15 cellular contexts compared by ENCODE assay signal in genomic region chr2:74204436-74204835, GRCh38. TPM values are rescaled to one million over a fixed set of nuclear protein-coding genes. Genes with fewer than 3 reads are reported as not detected.
DNase-seq lines count a peak whose midpoint lies in the region; ATAC-seq, FAIRE-seq and TF ChIP-seq lines count a peak whose summit lies in the region.
"Had no signal": no experiment of that assay in that cellular context is flagged by ENCODE, and none has a peak within 500 bp of the region (broad histone marks: within the 10 kb centered on the region; RNA-seq: fewer than 3 reads in every experiment).

No MANE protein-coding gene starts in this region.

- peaks cover 47% of the 10 kb centered on the region for H4K20me1 ChIP-seq in K562 (replicated peaks; ENCODE audit: control insufficient read depth, insufficient read depth, low read length)

- no peak for TF ChIP-seq EP300 in K562 (IDR thresholded peaks at IDR 0.05; ENCODE audit: low read length)

- H3K9ac ChIP-seq in K562 (ENCODE audit: insufficient read depth in 1 of 2, low read depth in 2 of 2, low read length in 2 of 2) (peak overlapping the region in 1 of 2 experiments; percentile 27; a peak in 1 of 4 replicates), skeletal muscle tissue (ENCODE audit: low read depth in 1 of 3, low read length in 3 of 3) (no peak overlapping the region)

- CTCF ChIA-PET in K562 (lab: Yijun Ruan, JAX; ENCODE audit: low intra/inter-chr PET ratio) = no interaction called here

- no peak overlapping the region for H3K27ac ChIP-seq in K562 (ENCODE audit: extremely low read depth, low read depth, low read length)
- H3K27ac ChIP-seq in skeletal muscle tissue (ENCODE audit: low read depth, low read length) = peak overlapping the region; percentile 41
- H3K27ac ChIP-seq: testis had no signal

- no TSS peak for BruUV-seq in K562 (replicated peaks; lab: Mats Ljungman, UMichigan)

- peak; percentile 2; the same call in 1 of the 3 replicates for ATAC-seq in K562
- ATAC-seq in HG02759 (IDR thresholded peaks at IDR 0.05; ENCODE audit: unreplicated experiment) = no peak
- no peak for ATAC-seq in left colon
- ATAC-seq: mucosa of descending colon had no signal

- H3K4me3 ChIP-seq in NB4 (ENCODE audit: low read depth, low read length) (peak overlapping the region; percentile 2), K562 (no peak overlapping the region), skeletal muscle tissue (ENCODE audit: low read length in 3 of 3) (no peak overlapping the region)
- H3K4me3 ChIP-seq: mucosa of descending colon, testis had no signal

- peaks cover 93% of the 10 kb centered on the region for H3K79me2 ChIP-seq in K562 (ENCODE audit: control insufficient read depth, insufficient read depth, low read length)

- TF ChIP-seq CTCF in NB4 (IDR thresholded peaks at IDR 0.05; ENCODE audit: low read depth, low read length) = no peak
- no peak for TF ChIP-seq CTCF in K562 (IDR thresholded peaks at IDR 0.05 in 2 of 3, conservative IDR thresholded peaks at IDR 0.05 in 1 of 3; ENCODE audit: insufficient read depth in 2 of 3, low read depth in 1 of 3, low read length in 3 of 3)

- DNase-seq in activated CD8-positive, alpha-beta memory T cell treated with anti-CD3 and anti-CD28 coated beads for 24 hours = peak; percentile 53
- no peak for DNase-seq in activated CD8-positive, alpha-beta memory T cell treated with anti-CD3 and anti-CD28 coated beads, Interleukin-2, amount 50 U/mL, for 4 hours
- DNase-seq in NB4 (ENCODE audit: low read depth) (no peak), K562 (ENCODE audit: extremely low read depth in 1 of 4, low spot score in 3 of 4) (no peak), urothelium cell line (ENCODE audit: low spot score) (no peak), left colon (no peak)
- DNase-seq: erythroblast; mucosa of descending colon; NCI-H2081; NK-92 treated with Interleukin-12 subunit alpha and Interleukin-12 subunit beta, amount 100 ng/mL, for 24 hours; retina; testis had no signal

- FAIRE-seq in K562 (lab: Jason Lieb, UNC) = no peak
- no peak for FAIRE-seq in urothelium cell line (lab: Jason Lieb, UNC)
- FAIRE-seq: bronchial epithelial cell had no signal

- H3K27me3 ChIP-seq in K562 (ENCODE audit: control insufficient read depth in 2 of 2, insufficient read depth in 2 of 2, low read length in 2 of 2) (no peaks in the 10 kb centered on the region), skeletal muscle tissue (ENCODE audit: control insufficient read depth in 3 of 3, insufficient read depth in 3 of 3, low read length in 3 of 3) (no peaks in the 10 kb centered on the region)
- H3K27me3 ChIP-seq: testis had no signal

- no peak overlapping the region for H2AFZ ChIP-seq in K562 (ENCODE audit: low read depth, low read length)

- in situ Hi-C loops in K562 (cut with MboI) = no loop called here

- no peak for TF ChIP-seq RAD21 in K562 (CRISPR knock-in tag; conservative IDR thresholded peaks at IDR 0.05 in 1 of 2, IDR thresholded peaks at IDR 0.05 in 1 of 2)

- H3K9me3 ChIP-seq in K562 (replicated peaks; ENCODE audit: control insufficient read depth, insufficient read depth, low read depth, low read length) (no peaks in the 10 kb centered on the region), skeletal muscle tissue (ENCODE audit: control insufficient read depth in 3 of 3, low read length in 3 of 3) (no peaks in the 10 kb centered on the region)
- H3K9me3 ChIP-seq: mucosa of descending colon, testis had no signal

- POLR2A ChIA-PET in K562 (lab: Yijun Ruan, JAX) = interaction anchor here (0.7 to 5.9 kb wide), 6 partner anchors 12 to 61 kb away, joined by 3 to 62 read pairs (median 3); no protein-coding TSS in a partner anchor

- TF ChIP-seq POLR2A in NB4 (IDR thresholded peaks at IDR 0.05; ENCODE audit: extremely low read depth, insufficient read length) = no peak
- 0 out of 2 replicates have a peak, but pooled peaks have one; percentile 21 for TF ChIP-seq POLR2A in K562 (conservative IDR thresholded peaks at IDR 0.05)

- no peak overlapping the region for H3K4me2 ChIP-seq in K562 (ENCODE audit: insufficient read depth, low read length)

- peaks cover 17 to 38% of the 10 kb centered on the region in 2 experiments for H3K4me1 ChIP-seq in K562 (replicated peaks in 1 of 2; ENCODE audit: control insufficient read depth in 2 of 2, insufficient read depth in 2 of 2, low read length in 2 of 2)
- peaks cover 30 to 39% (median 38%) of the 10 kb centered on the region in 3 donors for H3K4me1 ChIP-seq in skeletal muscle tissue (ENCODE audit: control insufficient read depth in 3 of 3, insufficient read depth in 3 of 3, low read length in 3 of 3)

- peaks cover 94% of the 10 kb centered on the region for H3K36me3 ChIP-seq in K562 (ENCODE audit: control insufficient read depth, insufficient read depth, low read length)
- peaks cover 2 to 10% (median 8%) of the 10 kb centered on the region in 3 donors for H3K36me3 ChIP-seq in skeletal muscle tissue (ENCODE audit: control insufficient read depth in 3 of 3, insufficient read depth in 3 of 3, low read length in 3 of 3)

- H3K9me1 ChIP-seq in K562 (ENCODE audit: control insufficient read depth, insufficient read depth, low read length) = peaks cover 9% of the 10 kb centered on the region

- 74% methylated on average over 3 of the region's 3 CpGs for WGBS in K562 (ENCODE audit: insufficient coverage, low coverage, missing lambda C conversion rate)

- intact Hi-C loops in K562 (cut with micrococcal nuclease) = no loop called here
- intact Hi-C loops in left colon (cut with DNase I, micrococcal nuclease) = no loop called here

TF ChIP-seq in K562, 482 proteins besides CTCF, POLR2A, EP300 and RAD21 (continues in another document):
- TF ChIP-seq CREM (IDR thresholded peaks at IDR 0.05; ENCODE audit: low read depth) = no peak
- no peak for TF ChIP-seq SNRNP70 (optimal IDR thresholded peaks at IDR 0.05; ENCODE audit: low read depth, low read length)
- no peak for TF ChIP-seq ZNF140 (CRISPR knock-in tag; IDR thresholded peaks at IDR 0.05)

RNA-seq across cellular contexts. Expression of gene MTHFD2, which starts 6.0 kb away (rescaled TPM):
- total RNA-seq in K562 (2011; cell fraction: chromatin; rRNA removed; ENCODE audit: low replicate concordance) = 103 and 165 TPM in 2 replicates
- 57.2 and 63.5 TPM in 2 replicates for total RNA-seq in K562 (2011; cell fraction: nucleolus; rRNA removed)
- total RNA-seq in K562 (2011; cell fraction: nucleoplasm; rRNA removed) = 91.3 and 130 TPM in 2 replicates
- 145 and 160 TPM in 2 replicates for total RNA-seq in K562 (2014; rRNA removed)
- 234 and 297 TPM in 2 replicates for total RNA-seq in K562 (2014; rRNA removed; fragmentation: Illumina TruSeq; extraction: Trizol)
- 110 and 113 TPM in 2 replicates for total RNA-seq in K562 (2015; rRNA removed; fragmentation: Illumina TruSeq; extraction: Trizol)
- 238 and 255 TPM in 2 replicates for total RNA-seq in K562 (2021)
- polyA plus RNA-seq in K562 (2011; rRNA removed) = 219 and 308 TPM in 2 replicates
- polyA plus RNA-seq in K562 (2011; cell fraction: cytosol; rRNA removed) = 104 and 118 TPM in 2 replicates
- 61.1 and 65.9 TPM in 2 replicates for polyA plus RNA-seq in K562 (2011; cell fraction: nucleus; rRNA removed)
- polyA plus RNA-seq in K562 (2012) = 129 and 393 TPM in 2 replicates
- polyA plus RNA-seq in K562 (2014; fragmentation: Illumina TruSeq; extraction: Trizol) = 175 and 209 TPM in 2 replicates
- 100 to 1,000 TPM; 476 to 520 TPM for polyA plus RNA-seq in K562 (2014; fragmentation: Nextera tagmentation; extraction: Ambion mirVana)
- 218 and 221 TPM in 2 replicates for polyA plus RNA-seq in K562 (2014; rRNA removed)
- polyA minus RNA-seq in K562 (2011; rRNA and poly(A)+ RNA removed) = 245 and 259 TPM in 2 replicates
- polyA minus RNA-seq in K562 (2011; cell fraction: cytosol; rRNA and poly(A)+ RNA removed) = 78.1 and 90.0 TPM in 2 replicates
- polyA minus RNA-seq in K562 (2011; cell fraction: nucleus; rRNA and poly(A)+ RNA removed) = 27.5 and 32.1 TPM in 2 replicates
- 28.2 TPM for total RNA-seq in skeletal muscle tissue
- 10 to 100 TPM; 23.4 to 53.4 TPM for total RNA-seq in left colon

RNA-seq across cellular contexts. Expression of gene MOB1A, which starts 25.8 kb away (rescaled TPM):
- total RNA-seq in K562 (2011; cell fraction: chromatin; rRNA removed; ENCODE audit: low replicate concordance) = 29.1 and 59.2 TPM in 2 replicates
- 17.2 and 18.4 TPM in 2 replicates for total RNA-seq in K562 (2011; cell fraction: nucleolus; rRNA removed)
- 56.6 and 101 TPM in 2 replicates for total RNA-seq in K562 (2011; cell fraction: nucleoplasm; rRNA removed)
- total RNA-seq in K562 (2014; rRNA removed) (53.5 and 60.5 TPM in 2 replicates), K562 (2014; rRNA removed; fragmentation: Illumina TruSeq; extraction: Trizol) (93.3 and 96.5 TPM in 2 replicates), K562 (2015; rRNA removed; fragmentation: Illumina TruSeq; extraction: Trizol) (84.6 and 97.7 TPM in 2 replicates), K562 (2021) (99.2 and 100 TPM in 2 replicates), skeletal muscle tissue (48.0 TPM), left colon (100 to 1,000 TPM; 137 to 138 TPM)
- polyA plus RNA-seq in K562 (2011; rRNA removed) (50.4 and 93.1 TPM in 2 replicates), K562 (2014; fragmentation: Illumina TruSeq; extraction: Trizol) (52.6 and 60.2 TPM in 2 replicates), K562 (2014; fragmentation: Nextera tagmentation; extraction: Ambion mirVana) (10 to 100 TPM; 24.8 to 27.0 TPM), K562 (2014; rRNA removed) (46.7 and 57.3 TPM in 2 replicates)
- 17.5 and 28.8 TPM in 2 replicates for polyA plus RNA-seq in K562 (2011; cell fraction: cytosol; rRNA removed)
- 14.6 and 15.4 TPM in 2 replicates for polyA plus RNA-seq in K562 (2011; cell fraction: nucleus; rRNA removed)
- polyA plus RNA-seq in K562 (2012) = 39.7 and 47.2 TPM in 2 replicates
- 85.7 and 103 TPM in 2 replicates for polyA minus RNA-seq in K562 (2011; rRNA and poly(A)+ RNA removed)
- polyA minus RNA-seq in K562 (2011; cell fraction: cytosol; rRNA and poly(A)+ RNA removed) = 15.6 and 30.0 TPM in 2 replicates
- polyA minus RNA-seq in K562 (2011; cell fraction: nucleus; rRNA and poly(A)+ RNA removed) = 10.2 and 12.0 TPM in 2 replicates

RNA-seq across cellular contexts. Expression of gene BOLA3, which starts 56.7 kb away (rescaled TPM):
- 14.4 and 23.0 TPM in 2 replicates for total RNA-seq in K562 (2011; cell fraction: chromatin; rRNA removed; ENCODE audit: low replicate concordance)
- total RNA-seq in K562 (2011; cell fraction: nucleolus; rRNA removed) = 18.7 and 26.0 TPM in 2 replicates
- 32.8 and 60.1 TPM in 2 replicates for total RNA-seq in K562 (2011; cell fraction: nucleoplasm; rRNA removed)
- total RNA-seq in K562 (2014; rRNA removed) (219 and 255 TPM in 2 replicates), K562 (2014; rRNA removed; fragmentation: Illumina TruSeq; extraction: Trizol) (149 and 159 TPM in 2 replicates), K562 (2015; rRNA removed; fragmentation: Illumina TruSeq; extraction: Trizol) (205 and 206 TPM in 2 replicates), K562 (2021) (164 and 214 TPM in 2 replicates), skeletal muscle tissue (15.7 TPM), left colon (10 to 100 TPM; 40.4 to 45.8 TPM)
- polyA plus RNA-seq in K562 (2011; rRNA removed) (105 and 175 TPM in 2 replicates), K562 (2014; fragmentation: Illumina TruSeq; extraction: Trizol) (280 and 324 TPM in 2 replicates), K562 (2014; fragmentation: Nextera tagmentation; extraction: Ambion mirVana) (100 to 1,000 TPM; 328 to 385 TPM), K562 (2014; rRNA removed) (352 and 619 TPM in 2 replicates)
- polyA plus RNA-seq in K562 (2011; cell fraction: cytosol; rRNA removed) = 82.7 and 104 TPM in 2 replicates
- 23.7 and 24.3 TPM in 2 replicates for polyA plus RNA-seq in K562 (2011; cell fraction: nucleus; rRNA removed)
- 92.8 and 261 TPM in 2 replicates for polyA plus RNA-seq in K562 (2012)
- 19.9 and 35.3 TPM in 2 replicates for polyA minus RNA-seq in K562 (2011; rRNA and poly(A)+ RNA removed)
- polyA minus RNA-seq in K562 (2011; cell fraction: cytosol; rRNA and poly(A)+ RNA removed) = 13.4 and 28.6 TPM in 2 replicates
- 10.4 and 12.7 TPM in 2 replicates for polyA minus RNA-seq in K562 (2011; cell fraction: nucleus; rRNA and poly(A)+ RNA removed)
